ENCODE assay signal across 8 cellular contexts in the genomic region with DNA sequence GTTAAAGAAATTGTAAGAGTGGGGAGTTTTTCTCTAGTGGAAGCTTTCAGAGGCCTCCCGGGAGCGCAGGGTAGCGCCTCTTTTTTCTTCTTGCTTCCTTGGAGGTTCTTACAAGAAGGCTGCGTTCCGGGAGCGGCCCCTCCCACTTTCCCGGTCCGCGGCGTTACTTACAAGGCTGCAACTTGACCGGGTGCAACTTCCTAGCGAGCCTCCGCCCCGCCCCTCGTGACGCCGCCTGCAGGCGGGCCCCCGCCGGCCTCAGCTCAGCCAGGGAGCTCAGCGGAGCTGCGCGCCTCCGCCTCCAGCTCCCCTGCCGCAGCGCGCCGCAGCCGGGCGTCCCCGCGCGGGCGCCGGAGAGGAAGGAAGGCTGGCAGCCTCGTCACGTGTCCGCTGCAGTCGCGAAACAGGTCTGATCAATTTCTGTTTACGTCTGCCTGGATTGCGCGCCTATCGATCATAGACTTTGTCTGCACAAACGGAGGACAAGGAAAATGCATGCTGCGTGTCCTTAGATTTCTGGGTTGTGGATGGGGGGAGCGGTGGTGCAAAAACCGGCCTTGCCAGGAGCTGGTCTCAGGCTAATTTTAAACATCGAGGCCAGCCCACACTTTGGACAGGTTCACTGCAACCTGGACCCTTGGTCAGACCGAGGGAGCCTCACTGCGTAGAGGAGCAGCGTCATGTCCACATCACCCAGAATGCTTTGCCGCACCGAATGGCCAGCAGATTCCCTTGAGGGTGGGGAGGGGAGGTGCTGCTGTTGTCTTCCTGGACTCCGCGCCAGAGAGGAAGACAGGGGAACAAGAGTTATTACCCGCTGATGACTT. TPM values are rescaled to one million over a fixed set of nuclear protein-coding genes. Genes with fewer than 3 reads are reported as not detected.
DNase-seq lines count a peak whose midpoint lies in the region; ATAC-seq and TF ChIP-seq lines count a peak whose summit lies in the region.

A gene with protein sequence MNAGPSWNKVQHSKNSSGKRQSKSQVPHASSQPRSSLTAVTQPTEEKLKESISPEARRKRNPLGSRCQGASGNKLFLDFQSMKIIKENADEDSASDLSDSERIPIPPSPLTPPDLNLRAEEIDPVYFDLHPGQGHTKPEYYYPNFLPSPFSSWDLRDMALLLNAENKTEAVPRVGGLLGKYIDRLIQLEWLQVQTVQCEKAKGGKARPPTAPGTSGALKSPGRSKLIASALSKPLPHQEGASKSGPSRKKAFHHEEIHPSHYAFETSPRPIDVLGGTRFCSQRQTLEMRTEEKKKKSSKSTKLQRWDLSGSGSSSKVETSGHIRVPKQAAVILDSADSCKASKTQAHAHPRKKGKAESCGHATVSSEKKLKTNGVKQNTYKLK (plus strand): TSS at position 261 of the 827 bp plus-strand sequence. CDS start 3,555 bp downstream, outside the sequence.
A gene with protein sequence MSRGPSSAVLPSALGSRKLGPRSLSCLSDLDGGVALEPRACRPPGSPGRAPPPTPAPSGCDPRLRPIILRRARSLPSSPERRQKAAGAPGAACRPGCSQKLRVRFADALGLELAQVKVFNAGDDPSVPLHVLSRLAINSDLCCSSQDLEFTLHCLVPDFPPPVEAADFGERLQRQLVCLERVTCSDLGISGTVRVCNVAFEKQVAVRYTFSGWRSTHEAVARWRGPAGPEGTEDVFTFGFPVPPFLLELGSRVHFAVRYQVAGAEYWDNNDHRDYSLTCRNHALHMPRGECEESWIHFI (minus strand): TSS at position 177 of the 827 bp plus-strand sequence. CDS start 374 bp downstream, outside the sequence.

- H3K27me3 Mint-ChIP-seq in activated naive CD4-positive, alpha-beta T cell treated with anti-CD3 and anti-CD28 coated beads, Interleukin-2, amount 50 U/mL, for 24 hours, result no peaks in the 10 kb centered on the region

- H3K4me1 ChIP-seq in testis, result peaks cover 21% of the 10 kb centered on the region

- H3K27ac Mint-ChIP-seq in activated naive CD4-positive, alpha-beta T cell treated with anti-CD3 and anti-CD28 coated beads, Interleukin-2, amount 50 U/mL, for 24 hours, result peak within 1 kb of the TSS; percentile 95

- H3K4me3 ChIP-seq in GM06990 (replicated peaks; ENCODE audit: low read depth, low read length), result peak within 1 kb of the TSS; percentile 85
- H3K4me3 ChIP-seq in HFF-Myc (replicated peaks; ENCODE audit: low read depth, low read length), result peak within 1 kb of the TSS; percentile 82
- peak within 1 kb of the TSS; percentile 51 to 70 for H3K4me3 ChIP-seq in testis

- DNase-seq in GM06990 (ENCODE audit: extremely low read depth, insufficient read length), result peak; percentile 98
- peak; percentile 74 for DNase-seq in HFF-Myc (ENCODE audit: extremely low read depth, low read depth)
- peak; percentile 94 for DNase-seq in MV-4-11 (lab: John Stamatoyannopoulos, UW)
- DNase-seq in SK-N-DZ (ENCODE audit: low spot score), result peak; percentile 95
- DNase-seq in globus pallidus (ENCODE audit: low spot score), result peak; percentile 95
- peak; percentile 90 for DNase-seq in omental fat pad (ENCODE audit: low spot score)
- DNase-seq in testis, result peak; percentile 99

- intact Hi-C loops in testis (cut with DNase I; ENCODE audit: low total_unique reads), result no loop called here

- WGBS in testis, 2 donors, result 0% methylated on average over 27 to 57 of the region's 57 CpGs

- H3K27ac ChIP-seq in testis, result peak within 1 kb of the TSS; percentile 84 to 87

- no peaks in the 10 kb centered on the region for H3K9me3 ChIP-seq in testis

- TF ChIP-seq CTCF in GM06990 (IDR thresholded peaks at IDR 0.05; ENCODE audit: insufficient read depth, low read length, poor library complexity, severe bottlenecking), result no peak
- TF ChIP-seq CTCF in HFF-Myc (IDR thresholded peaks at IDR 0.05; ENCODE audit: low read depth, low read length, missing control alignments), result no peak
- TF ChIP-seq CTCF in omental fat pad (IDR thresholded peaks at IDR 0.05), result no peak
- peak in 1 of 3 experiments; percentile 2 for TF ChIP-seq CTCF in testis (IDR thresholded peaks at IDR 0.05)

- H3K27me3 ChIP-seq in GM06990 (replicated peaks; ENCODE audit: control insufficient read depth, insufficient read depth, low read length) (no peaks in the 10 kb centered on the region), testis (no peaks in the 10 kb centered on the region)

- H3K4me3 Mint-ChIP-seq in activated naive CD4-positive, alpha-beta T cell treated with anti-CD3 and anti-CD28 coated beads, Interleukin-2, amount 50 U/mL, for 24 hours, result peak within 1 kb of the TSS; percentile 96

- no peaks in the 10 kb centered on the region for H3K9me3 Mint-ChIP-seq in activated naive CD4-positive, alpha-beta T cell treated with anti-CD3 and anti-CD28 coated beads, Interleukin-2, amount 50 U/mL, for 24 hours

- peak; percentile 98 for ATAC-seq in omental fat pad (ENCODE audit: low FRiP score)

- H3K36me3 ChIP-seq in GM06990 (ENCODE audit: control insufficient read depth, insufficient read depth, low read length), result peaks cover 3% of the 10 kb centered on the region
- H3K36me3 ChIP-seq in testis (ENCODE audit: low read depth, missing control alignments), result no peaks in the 10 kb centered on the region

- H3K4me1 Mint-ChIP-seq in activated naive CD4-positive, alpha-beta T cell treated with anti-CD3 and anti-CD28 coated beads, Interleukin-2, amount 50 U/mL, for 24 hours, result peaks cover 57% of the 10 kb centered on the region

- no peak for TF ChIP-seq POLR2A in testis (IDR thresholded peaks at IDR 0.05)

- peaks cover 6% of the 10 kb centered on the region for H3K36me3 Mint-ChIP-seq in activated naive CD4-positive, alpha-beta T cell treated with anti-CD3 and anti-CD28 coated beads, Interleukin-2, amount 50 U/mL, for 24 hours

RNA-seq across cellular contexts. Expression of the first gene that starts in this region (rescaled TPM):
- polyA plus RNA-seq in SK-N-DZ (2014; cell fraction: cytosol; rRNA removed), result 7.4 and 8.0 TPM in 2 replicates
- polyA plus RNA-seq in SK-N-DZ (2014; cell fraction: nucleus; rRNA removed), result 3.8 and 6.3 TPM in 2 replicates
- total RNA-seq in omental fat pad (10 to 100 TPM in 1 of 4 donors, 1 to 10 TPM in 3; 3.7 to 16.6 (median 5.7) TPM), testis (10 to 100 TPM; 11.6 to 22.3 TPM)
- polyA plus RNA-seq in testis (ENCODE audit: insufficient read depth, low read depth, low replicate concordance), result 18.6 TPM

RNA-seq across cellular contexts. Expression of the second gene that starts in this region (rescaled TPM):
- polyA plus RNA-seq in SK-N-DZ (2014; cell fraction: cytosol; rRNA removed), result 3.8 and 4.8 TPM in 2 replicates
- polyA plus RNA-seq in SK-N-DZ (2014; cell fraction: nucleus; rRNA removed), result 3.5 and 4.2 TPM in 2 replicates
- total RNA-seq in omental fat pad (10 to 100 TPM in 1 of 4 donors, 1 to 10 TPM in 3; 3.5 to 16.7 (median 6.0) TPM), testis (1 to 10 TPM; 8.2 to 9.4 TPM)
- 4.7 TPM for polyA plus RNA-seq in testis (ENCODE audit: insufficient read depth, low read depth, low replicate concordance)

Comparison
In these comparisons a context has a peak if more than half of its experiments do, and no peak if none do; other contexts are left out.
1. Peak in every context shown above with its lines: DNase-seq, ATAC-seq, H3K4me3 ChIP-seq and H3K27ac ChIP-seq.